In the genomic region with DNA sequence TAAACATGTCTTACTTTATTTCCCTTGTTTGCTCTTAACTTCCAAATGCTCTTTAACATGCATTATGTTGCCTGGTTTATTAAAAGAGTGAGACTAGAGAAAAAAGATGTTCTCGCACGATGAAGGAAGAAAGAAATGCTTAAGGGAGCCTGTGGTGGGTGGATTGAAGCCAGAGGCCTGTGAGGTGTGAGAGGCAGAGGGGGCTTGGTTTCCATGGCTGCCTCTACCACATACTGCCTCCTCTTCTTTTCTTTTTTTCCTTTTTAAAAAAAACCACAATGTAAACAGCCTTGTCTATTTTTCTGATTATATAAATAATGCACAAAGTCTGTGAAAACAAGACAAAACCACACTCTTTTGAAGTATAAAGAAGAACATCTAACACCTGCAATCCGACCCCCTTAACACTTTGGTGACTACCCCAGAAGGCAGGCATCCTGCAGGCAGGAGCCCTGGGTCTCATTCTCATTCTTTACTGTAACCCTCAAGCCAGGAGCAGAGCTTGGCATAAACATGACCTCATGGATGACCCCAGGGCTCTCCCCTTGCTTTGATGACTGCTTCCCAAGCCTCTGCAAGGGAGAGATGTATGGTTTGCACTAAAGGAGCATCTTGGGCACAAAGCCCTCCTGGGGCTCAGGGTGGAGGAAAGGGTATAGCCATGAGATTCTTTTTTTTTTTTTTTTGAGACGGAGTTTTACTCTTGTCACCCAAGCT, we compare ENCODE assay signal across 24 cellular contexts.
"Had no signal": no experiment of that assay in that cellular context is flagged by ENCODE, and none has a peak within 500 bp of the region (broad histone marks: within the 10 kb centered on the region; RNA-seq: fewer than 3 reads in every experiment).

No MANE protein-coding gene starts in this region.

- H3K27me3 ChIP-seq: esophagus muscularis mucosa, stomach, suprapubic skin, tibial nerve had no signal

- H3K9ac ChIP-seq: parathyroid adenoma had no signal

- H3K27ac Mint-ChIP-seq: activated CD4-positive, alpha-beta memory T cell treated with anti-CD3 and anti-CD28 coated beads, Interleukin-2, amount 10 ng/mL, durations not matched to agents 7 days and 5 days; activated naive CD4-positive, alpha-beta T cell treated with anti-CD3 and anti-CD28 coated beads for 36 hours; activated T-cell treated with anti-CD3 and anti-CD28 coated beads, Interleukin-2, amount 50 U/mL, for 24 hours; activated T-helper 17 cell treated with anti-CD3 and anti-CD28 coated beads, Interleukin-2, amount 50 U/mL, for 72 hours; mesothelial cell of epicardium; natural killer cell treated with Interleukin-12 subunit alpha and Interleukin-12 subunit beta and Interleukin-15 and Interleukin-18, amount 100 ng/mL, for 72 hours; T-helper 17 cell had no signal

- H3K4me3 ChIP-seq: esophagus muscularis mucosa, left ventricle myocardium inferior, stomach, suprapubic skin, tibial nerve had no signal

- H3K4me3 Mint-ChIP-seq: activated CD4-positive, alpha-beta memory T cell treated with anti-CD3 and anti-CD28 coated beads, Interleukin-2, amount 10 ng/mL, durations not matched to agents 7 days and 5 days; activated naive CD4-positive, alpha-beta T cell treated with anti-CD3 and anti-CD28 coated beads for 36 hours; activated T-cell treated with anti-CD3 and anti-CD28 coated beads, Interleukin-2, amount 50 U/mL, for 24 hours; activated T-helper 17 cell treated with anti-CD3 and anti-CD28 coated beads, Interleukin-2, amount 50 U/mL, for 72 hours; brain; mesothelial cell of epicardium; natural killer cell treated with Interleukin-12 subunit alpha and Interleukin-12 subunit beta and Interleukin-15 and Interleukin-18, amount 100 ng/mL, for 72 hours; T-helper 17 cell had no signal

- H3K27ac ChIP-seq: esophagus muscularis mucosa, left ventricle myocardium inferior, neutrophil, parathyroid adenoma, stomach, suprapubic skin had no signal

- H3K36me3 Mint-ChIP-seq: brain; mesothelial cell of epicardium; natural killer cell treated with Interleukin-12 subunit alpha and Interleukin-12 subunit beta and Interleukin-15 and Interleukin-18, amount 100 ng/mL, for 72 hours had no signal

- H3K4me1 Mint-ChIP-seq: activated T-helper 17 cell treated with anti-CD3 and anti-CD28 coated beads, Interleukin-2, amount 50 U/mL, for 72 hours; mesothelial cell of epicardium had no signal

- DNase-seq: activated CD4-positive, alpha-beta memory T cell treated with anti-CD3 and anti-CD28 coated beads, Interleukin-2, amount 10 ng/mL, durations not matched to agents 7 days and 5 days; activated CD4-positive, alpha-beta T cell treated with anti-CD3 and anti-CD28 coated beads for 48 hours; activated CD4-positive, CD25-positive, alpha-beta regulatory T cell; activated naive CD4-positive, alpha-beta T cell treated with anti-CD3 and anti-CD28 coated beads for 36 hours; activated T-cell treated with anti-CD3 and anti-CD28 coated beads, Interleukin-2, amount 50 U/mL, for 24 hours; caudate nucleus; dermis blood vessel endothelial cell; effector memory CD4-positive, alpha-beta T cell; hypothalamus; left ventricle myocardium inferior; right cardiac atrium; stimulated activated CD4-positive, alpha-beta T cell treated with anti-CD3 and anti-CD28 coated beads, Interleukin-1b, Interleukin-23, amount 100 ng/mL, for 48 hours; stomach; SW 1271; T-helper 17 cell had no signal

- H3K79me2 ChIP-seq: parathyroid adenoma had no signal

- H3K9me3 Mint-ChIP-seq: activated CD4-positive, alpha-beta memory T cell treated with anti-CD3 and anti-CD28 coated beads, Interleukin-2, amount 10 ng/mL, durations not matched to agents 7 days and 5 days; activated naive CD4-positive, alpha-beta T cell treated with anti-CD3 and anti-CD28 coated beads for 36 hours; activated T-cell treated with anti-CD3 and anti-CD28 coated beads, Interleukin-2, amount 50 U/mL, for 24 hours; activated T-helper 17 cell treated with anti-CD3 and anti-CD28 coated beads, Interleukin-2, amount 50 U/mL, for 72 hours; brain; mesothelial cell of epicardium; natural killer cell treated with Interleukin-12 subunit alpha and Interleukin-12 subunit beta and Interleukin-15 and Interleukin-18, amount 100 ng/mL, for 72 hours had no signal

- H3K36me3 ChIP-seq: esophagus muscularis mucosa, left ventricle myocardium inferior, neutrophil, stomach, suprapubic skin, tibial nerve had no signal

- H3K27me3 Mint-ChIP-seq: activated T-cell treated with anti-CD3 and anti-CD28 coated beads, Interleukin-2, amount 50 U/mL, for 24 hours; activated T-helper 17 cell treated with anti-CD3 and anti-CD28 coated beads, Interleukin-2, amount 50 U/mL, for 72 hours; natural killer cell treated with Interleukin-12 subunit alpha and Interleukin-12 subunit beta and Interleukin-15 and Interleukin-18, amount 100 ng/mL, for 72 hours; T-helper 17 cell had no signal

- H3K9me3 ChIP-seq: esophagus muscularis mucosa, left ventricle myocardium inferior, neutrophil, stomach, suprapubic skin, tibial nerve had no signal

- ATAC-seq: activated T-helper 17 cell treated with anti-CD3 and anti-CD28 coated beads, Interleukin-2, amount 50 U/mL, for 72 hours; natural killer cell treated with Interleukin-12 subunit alpha and Interleukin-12 subunit beta and Interleukin-15 and Interleukin-18, amount 100 ng/mL, for 72 hours; right cardiac atrium; T-helper 17 cell had no signal

- H2AFZ ChIP-seq: parathyroid adenoma had no signal

- H3K4me1 ChIP-seq: esophagus muscularis mucosa, left ventricle myocardium inferior, parathyroid adenoma, stomach, suprapubic skin had no signal
